13 cellular contexts compared by ENCODE assay signal in genomic region chr5:173785421-173785820, GRCh38.
A peak's percentile ranks its signal among the peaks of the same experiment; 100 is the strongest.
DNase-seq lines count a peak whose midpoint lies in the region; ATAC-seq and TF ChIP-seq lines count a peak whose summit lies in the region.
"Had no signal": no experiment of that assay in that cellular context is flagged by ENCODE, and none has a peak within 500 bp of the region (broad histone marks: within the 10 kb centered on the region; RNA-seq: fewer than 3 reads in every experiment).

No MANE protein-coding gene starts in this region.

- H3K4me3 ChIP-seq in OCI-LY3 (ENCODE audit: low read length) (no peak overlapping the region), stomach (no peak overlapping the region), lower lobe of right lung (no peak overlapping the region)
- H3K4me3 ChIP-seq: HAP-1 had no signal

- peaks cover 30% of the 10 kb centered on the region for H3K4me1 Mint-ChIP-seq in activated naive CD4-positive, alpha-beta T cell treated with anti-CD3 and anti-CD28 coated beads, Interleukin-2, amount 10 ng/mL, durations not matched to agents 7 days and 5 days
- peaks cover 16% of the 10 kb centered on the region for H3K4me1 Mint-ChIP-seq in activated T-helper 2 cell treated with anti-CD3 and anti-CD28 coated beads, Interferon-gamma antibody, Interleukin-2, Interleukin-4, amounts not matched to agents 10 μg/mL and 5 μg/mL and 100 μg/mL, durations not matched to agents 14 hours and 24 hours and 36 hours (ENCODE audit: low read depth)

- H3K9me3 ChIP-seq in OCI-LY3 (ENCODE audit: insufficient read depth, low read length) (no peaks in the 10 kb centered on the region), stomach (no peaks in the 10 kb centered on the region), lower lobe of right lung (no peaks in the 10 kb centered on the region)
- H3K9me3 ChIP-seq: HAP-1 had no signal

- no peak overlapping the region for H2AFZ ChIP-seq in OCI-LY3 (ENCODE audit: low read depth, low read length)

- TF ChIP-seq CTCF in OCI-LY3 (IDR thresholded peaks at IDR 0.05; ENCODE audit: low read depth, low read length) (no peak), stomach (IDR thresholded peaks at IDR 0.05) (no peak), lower lobe of right lung (IDR thresholded peaks at IDR 0.05) (no peak)

- peak overlapping the region; percentile 3 for H3K27ac Mint-ChIP-seq in activated naive CD4-positive, alpha-beta T cell treated with anti-CD3 and anti-CD28 coated beads, Interleukin-2, amount 10 ng/mL, durations not matched to agents 7 days and 5 days
- H3K27ac Mint-ChIP-seq in activated T-helper 2 cell treated with anti-CD3 and anti-CD28 coated beads, Interferon-gamma antibody, Interleukin-2, Interleukin-4, amounts not matched to agents 10 μg/mL and 5 μg/mL and 100 μg/mL, durations not matched to agents 14 hours and 24 hours and 36 hours = no peak overlapping the region
- H3K27ac Mint-ChIP-seq: CD4-positive, alpha-beta T cell had no signal

- TF ChIP-seq EP300 in stomach (IDR thresholded peaks at IDR 0.05) = no peak

- H3K4me1 ChIP-seq in OCI-LY3 (ENCODE audit: low read length) (peaks cover 58% of the 10 kb centered on the region), stomach (peaks cover 20 to 44% (median 31%) of the 10 kb centered on the region in 4 donors), lower lobe of right lung (peaks cover 29% of the 10 kb centered on the region)
- H3K4me1 ChIP-seq: HAP-1 had no signal

- H3K36me3 Mint-ChIP-seq in activated naive CD4-positive, alpha-beta T cell treated with anti-CD3 and anti-CD28 coated beads, Interleukin-2, amount 10 ng/mL, durations not matched to agents 7 days and 5 days = no peaks in the 10 kb centered on the region
- no peaks in the 10 kb centered on the region for H3K36me3 Mint-ChIP-seq in activated T-helper 2 cell treated with anti-CD3 and anti-CD28 coated beads, Interferon-gamma antibody, Interleukin-2, Interleukin-4, amounts not matched to agents 10 μg/mL and 5 μg/mL and 100 μg/mL, durations not matched to agents 14 hours and 24 hours and 36 hours (ENCODE audit: low read depth)

- intact Hi-C loops in stomach (cut with DNase I; ENCODE audit: low total_unique reads) = no loop called here
- intact Hi-C loops in lower lobe of right lung (cut with DNase I) = no loop called here
- intact Hi-C loops in activated T-helper 2 cell treated with anti-CD3 and anti-CD28 coated beads, Interferon-gamma antibody, Interleukin-2, Interleukin-4, amounts not matched to agents 10 μg/mL and 5 μg/mL and 100 μg/mL, durations not matched to agents 14 hours and 24 hours and 36 hours (cut with micrococcal nuclease) = loop anchor here (10.0 kb wide), 2 partner anchors 99 to 189 kb away; partner anchors contain the start of gene CPEB4

- H3K27ac ChIP-seq in OCI-LY3 (ENCODE audit: low read length) (no peak overlapping the region), stomach (peak overlapping the region; percentile 3 to 73 (median 38)), lower lobe of right lung (no peak overlapping the region)

- H3K9me3 Mint-ChIP-seq in activated naive CD4-positive, alpha-beta T cell treated with anti-CD3 and anti-CD28 coated beads, Interleukin-2, amount 10 ng/mL, durations not matched to agents 7 days and 5 days = no peaks in the 10 kb centered on the region
- no peaks in the 10 kb centered on the region for H3K9me3 Mint-ChIP-seq in activated T-helper 2 cell treated with anti-CD3 and anti-CD28 coated beads, Interferon-gamma antibody, Interleukin-2, Interleukin-4, amounts not matched to agents 10 μg/mL and 5 μg/mL and 100 μg/mL, durations not matched to agents 14 hours and 24 hours and 36 hours
- H3K9me3 Mint-ChIP-seq: CD4-positive, alpha-beta T cell had no signal

- WGBS in stomach, 5 donors = 22 to 55% (median 48%) methylated on average over 5 of the region's 5 CpGs

- H4K20me1 ChIP-seq in OCI-LY3 (ENCODE audit: insufficient read depth, low read length) = no peaks in the 10 kb centered on the region

- H3K36me3 ChIP-seq in OCI-LY3 (replicated peaks; ENCODE audit: low read depth, low read length) = no peaks in the 10 kb centered on the region
- H3K36me3 ChIP-seq in stomach = no peaks in the 10 kb centered on the region
- no peaks in the 10 kb centered on the region for H3K36me3 ChIP-seq in lower lobe of right lung
- H3K36me3 ChIP-seq: HAP-1 had no signal

- no peak overlapping the region for H3K4me3 Mint-ChIP-seq in activated naive CD4-positive, alpha-beta T cell treated with anti-CD3 and anti-CD28 coated beads, Interleukin-2, amount 10 ng/mL, durations not matched to agents 7 days and 5 days
- no peak overlapping the region for H3K4me3 Mint-ChIP-seq in activated T-helper 2 cell treated with anti-CD3 and anti-CD28 coated beads, Interferon-gamma antibody, Interleukin-2, Interleukin-4, amounts not matched to agents 10 μg/mL and 5 μg/mL and 100 μg/mL, durations not matched to agents 14 hours and 24 hours and 36 hours (ENCODE audit: low read depth)
- H3K4me3 Mint-ChIP-seq: CD4-positive, alpha-beta T cell had no signal

- no peak overlapping the region for H3K9ac ChIP-seq in OCI-LY3 (ENCODE audit: low read length)

- peak overlapping the region; percentile 79; the same call in 1 of the 2 replicates for H3K4me2 ChIP-seq in OCI-LY3 (ENCODE audit: low read length)

- peaks cover 26% of the 10 kb centered on the region for H3K27me3 ChIP-seq in OCI-LY3 (ENCODE audit: low read depth, low read length)
- H3K27me3 ChIP-seq in stomach = no peaks in the 10 kb centered on the region
- H3K27me3 ChIP-seq in lower lobe of right lung (ENCODE audit: low read depth) = no peaks in the 10 kb centered on the region

- ATAC-seq in GM21576 (IDR thresholded peaks at IDR 0.05; ENCODE audit: unreplicated experiment) (peak; percentile 48), GM21529 (IDR thresholded peaks at IDR 0.05; ENCODE audit: unreplicated experiment) (no peak), lower lobe of right lung (no peak)

- H3K79me2 ChIP-seq in OCI-LY3 (ENCODE audit: low read length) = no peaks in the 10 kb centered on the region

- peaks cover 4% of the 10 kb centered on the region for H3K27me3 Mint-ChIP-seq in activated naive CD4-positive, alpha-beta T cell treated with anti-CD3 and anti-CD28 coated beads, Interleukin-2, amount 10 ng/mL, durations not matched to agents 7 days and 5 days
- H3K27me3 Mint-ChIP-seq in activated T-helper 2 cell treated with anti-CD3 and anti-CD28 coated beads, Interferon-gamma antibody, Interleukin-2, Interleukin-4, amounts not matched to agents 10 μg/mL and 5 μg/mL and 100 μg/mL, durations not matched to agents 14 hours and 24 hours and 36 hours (ENCODE audit: low read depth) = no peaks in the 10 kb centered on the region
- H3K27me3 Mint-ChIP-seq: CD4-positive, alpha-beta T cell had no signal

- CTCF ChIA-PET in activated naive CD4-positive, alpha-beta T cell treated with anti-CD3 and anti-CD28 coated beads, Interleukin-2, amount 10 ng/mL, durations not matched to agents 7 days and 5 days (lab: Charles Lee) = no interaction called here

- peak; percentile 26 for DNase-seq in activated naive CD4-positive, alpha-beta T cell treated with anti-CD3 and anti-CD28 coated beads, Interleukin-2, amount 10 ng/mL, durations not matched to agents 7 days and 5 days
- DNase-seq in activated naive CD4-positive, alpha-beta T cell treated with Interleukin-2 at 50 U/mL for 16 hours = no peak
- DNase-seq in stomach (no peak), lower lobe of right lung (no peak)
- no peak for DNase-seq in activated T-helper 2 cell treated with anti-CD3 and anti-CD28 coated beads, Interferon-gamma antibody, Interleukin-2, Interleukin-4, amounts not matched to agents 10 μg/mL and 5 μg/mL and 100 μg/mL, durations not matched to agents 14 hours and 24 hours and 36 hours (ENCODE audit: low spot score)
- DNase-seq: CD4-positive, alpha-beta T cell; NCI-H1092; NCI-H187 treated with DMSO at 0.1 percent for 48 hours; NCI-H446 had no signal

- TF ChIP-seq POLR2A in stomach (IDR thresholded peaks at IDR 0.05) = no peak

Comparison
In these comparisons a context has a peak if more than half of its experiments do, and no peak if none do; other contexts are left out.
1. H3K27ac ChIP-seq: peak in stomach (5 of 5); none in OCI-LY3 (single experiment) and lower lobe of right lung (single experiment).